30 cellular contexts compared by ENCODE assay signal in the genomic region with DNA sequence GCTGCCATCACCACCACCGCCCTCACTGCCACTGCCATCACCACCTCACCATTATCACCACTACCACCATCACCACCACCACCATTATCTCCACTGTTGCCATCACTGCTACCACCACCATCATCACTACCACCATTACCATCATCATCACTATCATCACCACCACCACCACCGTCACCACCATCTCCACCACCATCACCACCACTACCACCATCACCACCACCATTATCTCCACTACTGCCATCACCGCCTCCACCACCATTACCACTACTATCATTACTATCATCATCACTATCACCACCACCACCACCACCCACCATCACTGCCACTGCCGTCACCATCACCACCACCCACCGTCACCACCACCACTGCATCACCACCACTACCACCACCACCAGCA. TPM values are rescaled to one million over a fixed set of nuclear protein-coding genes. Genes with fewer than 3 reads are reported as not detected.
"Had no signal": no experiment of that assay in that cellular context is flagged by ENCODE, and none has a peak within 500 bp of the region (broad histone marks: within the 10 kb centered on the region; RNA-seq: fewer than 3 reads in every experiment).

No MANE protein-coding gene starts in this region.

- H3K27me3 ChIP-seq: brain microvascular endothelial cell, esophagus muscularis mucosa, gastrocnemius medialis had no signal

- H3K27ac ChIP-seq: brain microvascular endothelial cell, esophagus muscularis mucosa, foreskin keratinocyte, gastrocnemius medialis had no signal

- H3K9me3 Mint-ChIP-seq: activated T-helper 1 cell treated with anti-CD3 and anti-CD28 coated beads, Interleukin-12 subunit alpha, Interleukin-12 subunit beta, Interleukin-2, Interleukin-4 antibody, amounts not matched to agents 30 ng/mL and 10 ng/mL and 1 ng/mL, durations not matched to agents 14 hours and 24 hours and 36 hours; central memory CD8-positive, alpha-beta T cell had no signal

- H3K27me3 Mint-ChIP-seq: activated CD4-positive, alpha-beta T cell treated with anti-CD3 and anti-CD28 coated beads, Interleukin-2, amount 10 ng/mL, durations not matched to agents 24 days and 14 days; activated CD8-positive, alpha-beta memory T cell treated with anti-CD3 and anti-CD28 coated beads, Interleukin-2, amount 10 ng/mL, durations not matched to agents 7 days and 5 days had no signal

- H3K36me3 ChIP-seq: brain microvascular endothelial cell, esophagus muscularis mucosa, gastrocnemius medialis had no signal

- H3K4me1 Mint-ChIP-seq: activated CD4-positive, alpha-beta T cell treated with anti-CD3 and anti-CD28 coated beads for 36 hours; activated CD4-positive, alpha-beta T cell treated with anti-CD3 and anti-CD28 coated beads, Interleukin-2, amount 10 ng/mL, durations not matched to agents 24 days and 14 days; activated CD8-positive, alpha-beta memory T cell treated with anti-CD3 and anti-CD28 coated beads, Interleukin-2, amount 10 ng/mL, durations not matched to agents 7 days and 5 days; activated naive CD4-positive, alpha-beta T cell treated with anti-CD3 and anti-CD28 coated beads, Interleukin-2, amount 10 ng/mL, durations not matched to agents 7 days and 5 days; central memory CD8-positive, alpha-beta T cell had no signal

- H3K9me3 ChIP-seq: gastrocnemius medialis had no signal

- H3K4me3 Mint-ChIP-seq: activated CD4-positive, alpha-beta memory T cell treated with anti-CD3 and anti-CD28 coated beads for 36 hours; activated CD4-positive, alpha-beta T cell treated with anti-CD3 and anti-CD28 coated beads for 36 hours; activated CD4-positive, alpha-beta T cell treated with anti-CD3 and anti-CD28 coated beads, Interleukin-2, amount 10 ng/mL, durations not matched to agents 24 days and 14 days; activated CD8-positive, alpha-beta memory T cell treated with anti-CD3 and anti-CD28 coated beads, Interleukin-2, amount 10 ng/mL, durations not matched to agents 7 days and 5 days; activated CD8-positive, alpha-beta T cell treated with anti-CD3 and anti-CD28 coated beads, Interleukin-2, amount 10 ng/mL, durations not matched to agents 7 days and 5 days; activated naive CD4-positive, alpha-beta T cell treated with anti-CD3 and anti-CD28 coated beads, Interleukin-2, amount 10 ng/mL, durations not matched to agents 7 days and 5 days; activated naive CD8-positive, alpha-beta T cell treated with anti-CD3 and anti-CD28 coated beads, Interleukin-2, amount 10 ng/mL, durations not matched to agents 7 days and 5 days; activated T-helper 1 cell treated with anti-CD3 and anti-CD28 coated beads, Interleukin-12 subunit alpha, Interleukin-12 subunit beta, Interleukin-2, Interleukin-4 antibody, amounts not matched to agents 30 ng/mL and 10 ng/mL and 1 ng/mL, durations not matched to agents 14 hours and 24 hours and 36 hours; central memory CD8-positive, alpha-beta T cell; effector memory CD8-positive, alpha-beta T cell had no signal

- DNase-seq: activated CD4-positive, alpha-beta memory T cell treated with anti-CD3 and anti-CD28 coated beads for 36 hours; activated CD4-positive, alpha-beta T cell treated with anti-CD3 and anti-CD28 coated beads for 36 hours; activated CD4-positive, alpha-beta T cell treated with anti-CD3 and anti-CD28 coated beads, Interleukin-2, amount 10 ng/mL, durations not matched to agents 24 days and 14 days; activated CD4-positive, CD25-positive, alpha-beta regulatory T cell; activated CD4-positive, CD25-positive, alpha-beta regulatory T cell treated with anti-CD3 and anti-CD28 coated beads, Interleukin-2, amount 50 U/mL, for 72 hours; activated CD8-positive, alpha-beta memory T cell treated with anti-CD3 and anti-CD28 coated beads, Interleukin-2, amount 10 ng/mL, durations not matched to agents 7 days and 5 days; activated CD8-positive, alpha-beta memory T cell treated with anti-CD3 and anti-CD28 coated beads, Interleukin-2, amount 50 U/mL, for 4 hours; activated CD8-positive, alpha-beta T cell treated with anti-CD3 and anti-CD28 coated beads, Interleukin-2, amount 10 ng/mL, durations not matched to agents 7 days and 5 days; activated gamma-delta T cell; activated naive CD4-positive, alpha-beta T cell; activated naive CD4-positive, alpha-beta T cell treated with anti-CD3 and anti-CD28 coated beads, Interleukin-2, amount 10 ng/mL, durations not matched to agents 7 days and 5 days; activated naive CD8-positive, alpha-beta T cell treated with anti-CD3 and anti-CD28 coated beads, Interleukin-2, amount 10 ng/mL, durations not matched to agents 7 days and 5 days; activated T-cell treated with anti-CD3 and anti-CD28 coated beads, Interleukin-2, amount 50 U/mL, for 1 hour; activated T-cell treated with anti-CD3 and anti-CD28 coated beads, Interleukin-2, amount 50 U/mL, for 48 hours; brain microvascular endothelial cell; dermis blood vessel endothelial cell; effector CD4-positive, alpha-beta T cell; effector memory CD8-positive, alpha-beta T cell; erythroblast; foreskin keratinocyte; gastrocnemius medialis; glutamatergic neuron; T-helper 2 cell had no signal

- H3K4me3 ChIP-seq: coronary artery, esophagus muscularis mucosa, gastrocnemius medialis had no signal

- H3K27ac Mint-ChIP-seq: activated CD4-positive, alpha-beta memory T cell treated with anti-CD3 and anti-CD28 coated beads for 36 hours; activated CD4-positive, alpha-beta T cell treated with anti-CD3 and anti-CD28 coated beads for 36 hours; activated CD4-positive, alpha-beta T cell treated with anti-CD3 and anti-CD28 coated beads, Interleukin-2, amount 10 ng/mL, durations not matched to agents 24 days and 14 days; activated CD8-positive, alpha-beta memory T cell treated with anti-CD3 and anti-CD28 coated beads, Interleukin-2, amount 10 ng/mL, durations not matched to agents 7 days and 5 days; activated CD8-positive, alpha-beta T cell treated with anti-CD3 and anti-CD28 coated beads, Interleukin-2, amount 10 ng/mL, durations not matched to agents 7 days and 5 days; activated naive CD4-positive, alpha-beta T cell treated with anti-CD3 and anti-CD28 coated beads, Interleukin-2, amount 10 ng/mL, durations not matched to agents 7 days and 5 days; activated naive CD4-positive, alpha-beta T cell treated with anti-CD3 and anti-CD28 coated beads, Interleukin-2, amount 50 U/mL, for 72 hours; activated naive CD8-positive, alpha-beta T cell treated with anti-CD3 and anti-CD28 coated beads, Interleukin-2, amount 10 ng/mL, durations not matched to agents 7 days and 5 days; activated T-helper 1 cell treated with anti-CD3 and anti-CD28 coated beads, Interleukin-12 subunit alpha, Interleukin-12 subunit beta, Interleukin-2, Interleukin-4 antibody, amounts not matched to agents 30 ng/mL and 10 ng/mL and 1 ng/mL, durations not matched to agents 14 hours and 24 hours and 36 hours; effector memory CD8-positive, alpha-beta T cell had no signal

- H3K36me3 Mint-ChIP-seq: activated CD4-positive, alpha-beta memory T cell treated with anti-CD3 and anti-CD28 coated beads for 36 hours; activated CD8-positive, alpha-beta memory T cell treated with anti-CD3 and anti-CD28 coated beads, Interleukin-2, amount 10 ng/mL, durations not matched to agents 7 days and 5 days; activated naive CD4-positive, alpha-beta T cell treated with anti-CD3 and anti-CD28 coated beads, Interleukin-2, amount 10 ng/mL, durations not matched to agents 7 days and 5 days had no signal

- ATAC-seq: activated CD4-positive, alpha-beta T cell treated with anti-CD3 and anti-CD28 coated beads for 36 hours; activated CD8-positive, alpha-beta memory T cell treated with anti-CD3 and anti-CD28 coated beads, Interleukin-2, amount 10 ng/mL, durations not matched to agents 7 days and 5 days; activated CD8-positive, alpha-beta T cell treated with anti-CD3 and anti-CD28 coated beads, Interleukin-2, amount 10 ng/mL, durations not matched to agents 7 days and 5 days; activated naive CD4-positive, alpha-beta T cell treated with anti-CD3 and anti-CD28 coated beads, Interleukin-2, amount 50 U/mL, for 72 hours; effector memory CD8-positive, alpha-beta T cell; foreskin keratinocyte; gastrocnemius medialis had no signal

- H3K4me1 ChIP-seq: foreskin keratinocyte, gastrocnemius medialis had no signal

RNA-seq across cellular contexts. Expression of gene COL13A1, which starts 9.9 kb away (rescaled TPM):
- total RNA-seq: activated CD4-positive, alpha-beta memory T cell treated with anti-CD3 and anti-CD28 coated beads for 36 hours; activated CD4-positive, alpha-beta T cell treated with anti-CD3 and anti-CD28 coated beads for 36 hours; activated CD4-positive, alpha-beta T cell treated with anti-CD3 and anti-CD28 coated beads, Interleukin-2, amount 10 ng/mL, durations not matched to agents 24 days and 14 days; activated CD8-positive, alpha-beta memory T cell treated with anti-CD3 and anti-CD28 coated beads for 36 hours; activated CD8-positive, alpha-beta memory T cell treated with anti-CD3 and anti-CD28 coated beads, Interleukin-2, amount 10 ng/mL, durations not matched to agents 7 days and 5 days; activated CD8-positive, alpha-beta T cell treated with anti-CD3 and anti-CD28 coated beads, Interleukin-2, amount 10 ng/mL, durations not matched to agents 7 days and 5 days; activated naive CD4-positive, alpha-beta T cell treated with anti-CD3 and anti-CD28 coated beads, Interleukin-2, amount 50 U/mL, for 72 hours; activated naive CD8-positive, alpha-beta T cell treated with anti-CD3 and anti-CD28 coated beads, Interleukin-2, amount 10 ng/mL, durations not matched to agents 7 days and 5 days; activated T-helper 1 cell treated with anti-CD3 and anti-CD28 coated beads, Interleukin-12 subunit alpha, Interleukin-12 subunit beta, Interleukin-2, Interleukin-4 antibody, amounts not matched to agents 30 ng/mL and 10 ng/mL and 1 ng/mL, durations not matched to agents 14 hours and 24 hours and 36 hours; T-helper 1 cell treated with Interleukin-12 subunit alpha and Interleukin-12 subunit beta and Interleukin-4 antibody, amounts not matched to agents 30 ng/mL and 1 ng/mL, for 36 hours had no signal
